20 cellular contexts compared by ENCODE assay signal in genomic region chr14:93715279-93715927, GRCh38.
"Had no signal": no experiment of that assay in that cellular context is flagged by ENCODE, and none has a peak within 500 bp of the region (broad histone marks: within the 10 kb centered on the region; RNA-seq: fewer than 3 reads in every experiment).

No MANE protein-coding gene starts in this region.

- H3K27ac Mint-ChIP-seq: activated CD8-positive, alpha-beta T cell treated with anti-CD3 and anti-CD28 coated beads for 36 hours; activated naive CD8-positive, alpha-beta T cell; dendritic cell treated with granulocyte-macrophage colony-stimulating factor and Interleukin-4, amounts not matched to agents 40 ng/mL and 50 ng/mL, for 4 days; effector memory CD8-positive, alpha-beta T cell; immature natural killer cell; stimulated activated naive CD8-positive, alpha-beta T cell treated with anti-CD3 and anti-CD28 coated beads, Interleukin-15, Interleukin-2, amounts not matched to agents 100 ng/mL and 50 ng/mL, for 24 hours; T-helper 17 cell had no signal

- H3K27me3 Mint-ChIP-seq: dendritic cell treated with granulocyte-macrophage colony-stimulating factor and Interleukin-4, amounts not matched to agents 40 ng/mL and 50 ng/mL, for 4 days; stimulated activated naive CD8-positive, alpha-beta T cell treated with anti-CD3 and anti-CD28 coated beads, Interleukin-15, Interleukin-2, amounts not matched to agents 100 ng/mL and 50 ng/mL, for 24 hours had no signal

- H3K9me3 Mint-ChIP-seq: activated CD8-positive, alpha-beta T cell treated with anti-CD3 and anti-CD28 coated beads for 36 hours; central memory CD8-positive, alpha-beta T cell; dendritic cell treated with granulocyte-macrophage colony-stimulating factor and Interleukin-4, amounts not matched to agents 40 ng/mL and 50 ng/mL, for 4 days; effector memory CD8-positive, alpha-beta T cell; immature natural killer cell; stimulated activated naive CD8-positive, alpha-beta T cell treated with anti-CD3 and anti-CD28 coated beads, Interleukin-15, Interleukin-2, amounts not matched to agents 100 ng/mL and 50 ng/mL, for 24 hours had no signal

- H3K27me3 ChIP-seq: body of pancreas had no signal

- H3K4me1 ChIP-seq: body of pancreas had no signal

- H3K36me3 Mint-ChIP-seq: activated naive CD8-positive, alpha-beta T cell; immature natural killer cell had no signal

- H3K9me3 ChIP-seq: body of pancreas had no signal

- H3K4me1 Mint-ChIP-seq: central memory CD8-positive, alpha-beta T cell; immature natural killer cell had no signal

- H3K27ac ChIP-seq: body of pancreas, epithelial cell of prostate, parathyroid adenoma had no signal

- DNase-seq: activated CD4-positive, alpha-beta T cell treated with anti-CD3 and anti-CD28 coated beads for 4 hours; activated CD8-positive, alpha-beta memory T cell treated with anti-CD3 and anti-CD28 coated beads, Interleukin-2, amount 50 U/mL, for 48 hours; activated CD8-positive, alpha-beta T cell treated with anti-CD3 and anti-CD28 coated beads for 36 hours; activated gamma-delta T cell treated with Interleukin-2 at 50 U/mL for 16 hours; amygdala; body of pancreas; effector memory CD8-positive, alpha-beta T cell; immature natural killer cell; left cardiac atrium; midbrain; small intestine; stimulated activated CD4-positive, alpha-beta T cell treated with anti-CD3 and anti-CD28 coated beads, Interleukin-4, amount 100 ng/mL, for 4 hours; stimulated activated CD8-positive, alpha-beta memory T cell treated with anti-CD3 and anti-CD28 coated beads, Interleukin-4, amount 100 ng/mL, for 48 hours; T-helper 17 cell had no signal

- H3K4me3 Mint-ChIP-seq: activated CD8-positive, alpha-beta T cell treated with anti-CD3 and anti-CD28 coated beads for 36 hours; activated naive CD8-positive, alpha-beta T cell; central memory CD8-positive, alpha-beta T cell; dendritic cell treated with granulocyte-macrophage colony-stimulating factor and Interleukin-4, amounts not matched to agents 40 ng/mL and 50 ng/mL, for 4 days; effector memory CD8-positive, alpha-beta T cell; immature natural killer cell; stimulated activated naive CD8-positive, alpha-beta T cell treated with anti-CD3 and anti-CD28 coated beads, Interleukin-15, Interleukin-2, amounts not matched to agents 100 ng/mL and 50 ng/mL, for 24 hours; T-helper 17 cell had no signal

- ATAC-seq: activated CD8-positive, alpha-beta T cell treated with anti-CD3 and anti-CD28 coated beads for 36 hours; body of pancreas; effector memory CD8-positive, alpha-beta T cell; left cardiac atrium; T-helper 17 cell had no signal

- H3K4me3 ChIP-seq: body of pancreas had no signal
